Comparison of ENCODE assay signal across 7 cellular contexts in the genomic region with DNA sequence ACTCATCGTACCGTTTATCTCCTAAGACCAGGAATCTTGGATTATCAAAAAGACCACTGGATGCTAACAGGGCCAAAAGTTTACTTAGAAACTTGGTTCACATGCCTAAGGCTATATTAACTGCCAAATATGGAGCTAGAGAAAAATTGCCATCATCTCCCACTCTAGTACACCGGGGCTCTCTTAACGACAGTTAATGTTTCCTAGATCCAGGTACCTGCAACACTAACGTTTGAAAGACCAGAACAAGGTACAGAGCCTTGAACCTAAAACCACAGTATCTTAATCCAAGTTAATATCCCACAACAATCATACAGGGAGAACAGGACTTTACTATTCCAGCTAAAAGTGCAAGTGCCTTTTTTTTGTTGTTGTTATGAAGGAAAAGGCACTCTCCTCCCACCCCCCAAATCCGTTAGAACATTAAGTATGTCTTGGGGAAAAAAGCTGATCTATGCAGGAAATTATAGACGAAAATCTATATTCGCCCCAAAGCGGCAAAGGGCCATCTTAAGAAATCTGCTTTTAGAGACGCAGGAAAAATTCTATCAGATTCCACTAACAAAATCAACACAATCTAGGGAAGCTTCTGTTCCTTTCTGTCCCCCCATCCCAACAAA. TPM values are rescaled to one million over a fixed set of nuclear protein-coding genes. Genes with fewer than 3 reads are reported as not detected.
DNase-seq lines count a peak whose midpoint lies in the region; ATAC-seq and TF ChIP-seq lines count a peak whose summit lies in the region.

No MANE protein-coding gene starts in this region.

- H3K27ac ChIP-seq in HEK293 (ENCODE audit: extremely low read depth, low read depth, low read length) (peak overlapping the region; percentile 94), hepatocyte (peak overlapping the region; percentile 98)

- peak overlapping the region; percentile 95 for H3K4me3 ChIP-seq in HEK293 (ENCODE audit: low read depth, low read length)
- peak overlapping the region; percentile 91 for H3K4me3 ChIP-seq in hepatocyte

- H3K27me3 Mint-ChIP-seq in WTC11 (ENCODE audit: low read depth) = no peaks in the 10 kb centered on the region

- DNase-seq in WTC11 (ENCODE audit: low spot score) (no peak), hepatocyte (ENCODE audit: low spot score) (peak; percentile 14), HEK293T (ENCODE audit: extremely low spot score) (no peak), retina (no peak)
- DNase-seq in stimulated activated effector memory CD8-positive, alpha-beta T cell treated with anti-CD3 and anti-CD28 coated beads, Interleukin-12 subunit alpha, Interleukin-12 subunit beta, amount 100 ng/mL, for 72 hours (ENCODE audit: low spot score in 2 of 2) = no peak

- no peaks in the 10 kb centered on the region for H3K9me2 ChIP-seq in hepatocyte (replicated peaks; ENCODE audit: insufficient read depth)

- POLR2A ChIA-PET in HEK293 (lab: Yijun Ruan, JAX) = interaction anchor here (1.7 to 5.5 kb wide), 2 partner anchors 42 to 52 kb away, joined by 7 to 44 read pairs; partner anchors contain the start of genes CDKL2 and USO1
- POLR2A ChIA-PET in WTC11 (lab: Charles Lee) = interaction anchor here (1.1 to 3.4 kb wide), 2 partner anchors 52 to 54 kb away, joined by 3 to 28 read pairs; partner anchors contain the start of gene USO1
- POLR2A ChIA-PET in HEK293T (lab: Yijun Ruan, JAX) = interaction anchor here (1.6 to 4.8 kb wide), 2 partner anchors 52 to 53 kb away, joined by 3 to 29 read pairs; partner anchors contain the start of gene USO1

- H3K36me3 ChIP-seq in HEK293 (ENCODE audit: control insufficient read depth in 2 of 2, insufficient read depth in 1 of 2, low read length in 2 of 2) (no peaks in the 10 kb centered on the region), hepatocyte (replicated peaks; ENCODE audit: insufficient read depth, low read depth) (no peaks in the 10 kb centered on the region)

- peak overlapping the region; percentile 88 for H3K4me2 ChIP-seq in hepatocyte

- peak overlapping the region; percentile 100 for H3K27ac Mint-ChIP-seq in WTC11
- peak overlapping the region; percentile 100 for H3K27ac Mint-ChIP-seq in stimulated activated effector memory CD8-positive, alpha-beta T cell treated with anti-CD3 and anti-CD28 coated beads, Interleukin-12 subunit alpha, Interleukin-12 subunit beta, amount 100 ng/mL, for 72 hours

- H3K9me3 ChIP-seq in HEK293 (ENCODE audit: control insufficient read depth, insufficient read depth, low read depth, low read length) (no peaks in the 10 kb centered on the region), hepatocyte (ENCODE audit: low read depth) (no peaks in the 10 kb centered on the region)

- 2% methylated on average over 10 of the region's 10 CpGs for whole genome bisulfite sequencing in hepatocyte (ENCODE audit: low lambda C conversion rate, missing lambda C conversion rate)

- H3K79me2 ChIP-seq in hepatocyte = peaks cover 63% of the 10 kb centered on the region

- peak overlapping the region; percentile 26 for H2AFZ ChIP-seq in hepatocyte

- no peak for ATAC-seq in WTC11
- ATAC-seq in stimulated activated effector memory CD8-positive, alpha-beta T cell treated with anti-CD3 and anti-CD28 coated beads, Interleukin-12 subunit alpha, Interleukin-12 subunit beta, amount 100 ng/mL, for 72 hours = no peak
- no peak for ATAC-seq in HG03439 (IDR thresholded peaks at IDR 0.05; ENCODE audit: unreplicated experiment)

- no peaks in the 10 kb centered on the region for H3K9me3 Mint-ChIP-seq in WTC11
- H3K9me3 Mint-ChIP-seq in stimulated activated effector memory CD8-positive, alpha-beta T cell treated with anti-CD3 and anti-CD28 coated beads, Interleukin-12 subunit alpha, Interleukin-12 subunit beta, amount 100 ng/mL, for 72 hours = no peaks in the 10 kb centered on the region

- peaks cover 10% of the 10 kb centered on the region for H3K4me1 ChIP-seq in HEK293 (ENCODE audit: control insufficient read depth, insufficient read depth, low read length)
- peaks cover 22% of the 10 kb centered on the region for H3K4me1 ChIP-seq in hepatocyte (ENCODE audit: insufficient read depth)

- H3K36me3 Mint-ChIP-seq in WTC11 = no peaks in the 10 kb centered on the region
- peaks cover 54% of the 10 kb centered on the region for H3K36me3 Mint-ChIP-seq in stimulated activated effector memory CD8-positive, alpha-beta T cell treated with anti-CD3 and anti-CD28 coated beads, Interleukin-12 subunit alpha, Interleukin-12 subunit beta, amount 100 ng/mL, for 72 hours

- no peak for TF ChIP-seq CTCF in HEK293 (tag by site-specific recombination; IDR thresholded peaks at IDR 0.05)
- no peak for TF ChIP-seq CTCF in WTC11 (IDR thresholded peaks at IDR 0.05)
- TF ChIP-seq CTCF in hepatocyte (IDR thresholded peaks at IDR 0.05; ENCODE audit: poor library complexity) = no peak

- peaks cover 54% of the 10 kb centered on the region for H4K20me1 ChIP-seq in hepatocyte (ENCODE audit: insufficient read depth, poor library complexity, severe bottlenecking)

- peaks cover 72% of the 10 kb centered on the region for H3K4me1 Mint-ChIP-seq in WTC11
- peaks cover 54% of the 10 kb centered on the region for H3K4me1 Mint-ChIP-seq in stimulated activated effector memory CD8-positive, alpha-beta T cell treated with anti-CD3 and anti-CD28 coated beads, Interleukin-12 subunit alpha, Interleukin-12 subunit beta, amount 100 ng/mL, for 72 hours

- CTCF ChIA-PET in HEK293 (lab: Yijun Ruan, JAX) (interaction anchor here (0.7 to 2.3 kb wide), 3 partner anchors 47 to 225 kb away, joined by 3 to 7 read pairs (median 6); partner anchors contain the start of gene USO1), WTC11 (lab: Charles Lee) (interaction anchor here (1.1 to 1.4 kb wide), 2 partner anchors 37 to 176 kb away, joined by 3 read pairs; no protein-coding TSS in a partner anchor), HEK293T (lab: Yijun Ruan, JAX) (no interaction called here)

- H3K27me3 ChIP-seq in hepatocyte = no peaks in the 10 kb centered on the region

- peak overlapping the region; percentile 96 for H3K4me3 Mint-ChIP-seq in WTC11
- H3K4me3 Mint-ChIP-seq in stimulated activated effector memory CD8-positive, alpha-beta T cell treated with anti-CD3 and anti-CD28 coated beads, Interleukin-12 subunit alpha, Interleukin-12 subunit beta, amount 100 ng/mL, for 72 hours = peak overlapping the region; percentile 100

TF ChIP-seq in HEK293, 187 proteins besides CTCF, POLR2A, EP300 and RAD21:
- TF ChIP-seq HOXC10 (CRISPR knock-in tag; IDR thresholded peaks at IDR 0.05) (no peak), SCRT2 (tag by site-specific recombination; IDR thresholded peaks at IDR 0.05) (no peak), TCF7L2 (IDR thresholded peaks at IDR 0.05; ENCODE audit: borderline replicate concordance, low read depth, low read length) (no peak), HOXA7 (CRISPR knock-in tag; IDR thresholded peaks at IDR 0.05; ENCODE audit: borderline replicate concordance) (no peak), ZNF155 (tag by site-specific recombination; IDR thresholded peaks at IDR 0.05) (no peak), ZSCAN16 (tag by site-specific recombination; IDR thresholded peaks at IDR 0.05) (no peak)

TF ChIP-seq in WTC11, 78 proteins besides CTCF, POLR2A, EP300 and RAD21 (continues in another document):
- no peak for TF ChIP-seq NR1H2 (CRISPR knock-in tag; IDR thresholded peaks at IDR 0.05)

TF ChIP-seq in HEK293T, 16 proteins besides CTCF, POLR2A, EP300 and RAD21:
- TF ChIP-seq ZNF384 (IDR thresholded peaks at IDR 0.05) (no peak), CTBP1 (IDR thresholded peaks at IDR 0.05; ENCODE audit: borderline replicate concordance) (no peak), FOXM1 (IDR thresholded peaks at IDR 0.05; ENCODE audit: borderline replicate concordance) (no peak), FOXK2 (IDR thresholded peaks at IDR 0.05) (no peak), ARNT (IDR thresholded peaks at IDR 0.05) (no peak), SUZ12 (IDR thresholded peaks at IDR 0.05) (no peak), SP1 (IDR thresholded peaks at IDR 0.05) (no peak), TARDBP (IDR thresholded peaks at IDR 0.05) (no peak), FOXA1 (IDR thresholded peaks at IDR 0.05) (no peak), LEF1 (IDR thresholded peaks at IDR 0.05; ENCODE audit: borderline replicate concordance) (no peak), ELF4 (IDR thresholded peaks at IDR 0.05) (no peak), NFRKB (IDR thresholded peaks at IDR 0.05) (no peak)
- TF ChIP-seq, protein P1, sequence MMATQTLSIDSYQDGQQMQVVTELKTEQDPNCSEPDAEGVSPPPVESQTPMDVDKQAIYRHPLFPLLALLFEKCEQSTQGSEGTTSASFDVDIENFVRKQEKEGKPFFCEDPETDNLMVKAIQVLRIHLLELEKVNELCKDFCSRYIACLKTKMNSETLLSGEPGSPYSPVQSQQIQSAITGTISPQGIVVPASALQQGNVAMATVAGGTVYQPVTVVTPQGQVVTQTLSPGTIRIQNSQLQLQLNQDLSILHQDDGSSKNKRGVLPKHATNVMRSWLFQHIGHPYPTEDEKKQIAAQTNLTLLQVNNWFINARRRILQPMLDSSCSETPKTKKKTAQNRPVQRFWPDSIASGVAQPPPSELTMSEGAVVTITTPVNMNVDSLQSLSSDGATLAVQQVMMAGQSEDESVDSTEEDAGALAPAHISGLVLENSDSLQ (IDR thresholded peaks at IDR 0.05) = no peak

RNA-seq across cellular contexts. Expression of gene G3BP2, which starts 1.3 kb away (rescaled TPM):
- 279 to 294 TPM (median 284 TPM) in 3 replicates for total RNA-seq in WTC11 (2021)
- 176 and 181 TPM in 2 replicates for total RNA-seq in hepatocyte
- polyA plus RNA-seq in hepatocyte = 85.2 and 86.0 TPM in 2 replicates

RNA-seq across cellular contexts. Expression of gene CDKL2, which starts 41.6 kb away (rescaled TPM):
- total RNA-seq in WTC11 (2021) (1.4 to 1.7 TPM (median 1.7 TPM) in 3 replicates), hepatocyte (0.20 and 0.83 TPM in 2 replicates)
- 0.64 and 1.9 TPM in 2 replicates for polyA plus RNA-seq in hepatocyte

RNA-seq across cellular contexts. Expression of gene USO1, which starts 52.5 kb away (rescaled TPM):
- total RNA-seq in WTC11 (2021) = 134 to 162 TPM (median 141 TPM) in 3 replicates
- 113 and 116 TPM in 2 replicates for total RNA-seq in hepatocyte
- polyA plus RNA-seq in hepatocyte = 50.4 and 58.3 TPM in 2 replicates
